Comparison of ENCODE assay signal across 18 cellular contexts in genomic region chr6:16496210-16496609, GRCh38.
DNase-seq lines count a peak whose midpoint lies in the region; FAIRE-seq and TF ChIP-seq lines count a peak whose summit lies in the region.
"Had no signal": no experiment of that assay in that cellular context is flagged by ENCODE, and none has a peak within 500 bp of the region (broad histone marks: within the 10 kb centered on the region; RNA-seq: fewer than 3 reads in every experiment).

No MANE protein-coding gene starts in this region.

- H3K27me3 ChIP-seq in DOHH2 (ENCODE audit: control insufficient read depth, low read length) (no peaks in the 10 kb centered on the region), bronchial epithelial cell (ENCODE audit: control insufficient read depth, insufficient read depth, low read length) (no peaks in the 10 kb centered on the region), neural cell (ENCODE audit: insufficient read depth, low read depth, low read length) (no peaks in the 10 kb centered on the region), H7 (ENCODE audit: control insufficient read depth, insufficient read depth, low read length) (no peaks in the 10 kb centered on the region)
- H3K27me3 ChIP-seq: cardiac muscle cell had no signal

- H3K9me3 Mint-ChIP-seq in HFFc6: no peaks in the 10 kb centered on the region
- H3K9me3 Mint-ChIP-seq: T-cell had no signal

- H3K36me3 ChIP-seq in DOHH2 (ENCODE audit: control insufficient read depth, low read length) (no peaks in the 10 kb centered on the region), bronchial epithelial cell (ENCODE audit: control insufficient read depth, insufficient read depth, low read length) (no peaks in the 10 kb centered on the region), neural cell (ENCODE audit: insufficient read depth, low read length) (no peaks in the 10 kb centered on the region), H7 (replicated peaks; ENCODE audit: control insufficient read depth, insufficient read depth, low read length) (no peaks in the 10 kb centered on the region)
- H3K36me3 ChIP-seq: cardiac muscle cell, thoracic aorta had no signal

- no peak overlapping the region for H3K4me3 Mint-ChIP-seq in HFFc6
- H3K4me3 Mint-ChIP-seq: naive B cell, T-cell had no signal

- H3K4me2 ChIP-seq in DOHH2 (ENCODE audit: low read length) (peak overlapping the region; percentile 22; the same call in 1 of the 2 replicates), neural cell (ENCODE audit: low read length) (no peak overlapping the region)

- peaks cover 7% of the 10 kb centered on the region; the same call in 1 of the 2 replicates for H3K36me3 Mint-ChIP-seq in HFFc6 (ENCODE audit: low read depth)
- H3K36me3 Mint-ChIP-seq: naive B cell had no signal

- peaks cover 40% of the 10 kb centered on the region for H3K4me1 Mint-ChIP-seq in HFFc6 (ENCODE audit: low read depth)

- DNase-seq in HFF-Myc (ENCODE audit: extremely low read depth, low read depth) (no peak), bronchial epithelial cell (ENCODE audit: low read depth) (peak; percentile 38), HFFc6 (no peak), GM19240 (ENCODE audit: insufficient read length, low spot score) (no peak), H7 (no peak)
- DNase-seq: effector CD8-positive, alpha-beta T cell; KBM-7; naive B cell; NCI-H2029 treated with DMSO at 0.1 percent for 48 hours; NCI-H446 treated with DMSO at 0.1 percent for 48 hours had no signal

- H4K20me1 ChIP-seq in DOHH2 (ENCODE audit: control insufficient read depth, insufficient read depth, low read depth, low read length) (no peaks in the 10 kb centered on the region), neural cell (ENCODE audit: insufficient read depth) (no peaks in the 10 kb centered on the region)

- 0 out of 2 replicates have a peak overlapping the region, but pooled peaks have one; percentile 19 for H3K27ac ChIP-seq in DOHH2 (ENCODE audit: low read depth, low read length)
- H3K27ac ChIP-seq in neural cell (ENCODE audit: low read length): peak overlapping the region; percentile 79
- H3K27ac ChIP-seq: HL-60 had no signal

- no peak overlapping the region for H3K4me3 ChIP-seq in DOHH2 (ENCODE audit: low read length)
- H3K4me3 ChIP-seq in HFF-Myc (replicated peaks; ENCODE audit: low read depth, low read length): no peak overlapping the region
- H3K4me3 ChIP-seq in bronchial epithelial cell (ENCODE audit: low read depth, low read length): no peak overlapping the region
- H3K4me3 ChIP-seq in neural cell (ENCODE audit: low read length): peak overlapping the region; percentile 29
- no peak overlapping the region for H3K4me3 ChIP-seq in H7 (ENCODE audit: insufficient read depth, low read depth, low read length)
- H3K4me3 ChIP-seq: cardiac muscle cell, lung had no signal

- no peak for TF ChIP-seq EP300 in neural cell (conservative IDR thresholded peaks at IDR 0.05; ENCODE audit: poor library complexity, severe bottlenecking)

- H3K27me3 Mint-ChIP-seq in HFFc6 (ENCODE audit: insufficient read depth): peaks cover 2% of the 10 kb centered on the region; the same call in 1 of the 2 replicates
- H3K27me3 Mint-ChIP-seq: naive B cell, T-cell had no signal

- no peak overlapping the region for H2AFZ ChIP-seq in neural cell (ENCODE audit: low read depth, low read length)

- peaks cover 9% of the 10 kb centered on the region; the same call in 1 of the 2 replicates for H3K79me2 ChIP-seq in DOHH2 (ENCODE audit: control insufficient read depth, low read length)
- no peaks in the 10 kb centered on the region for H3K79me2 ChIP-seq in neural cell (replicated peaks; ENCODE audit: insufficient read depth, low read length)

- peaks cover 67% of the 10 kb centered on the region for H3K4me1 ChIP-seq in DOHH2 (ENCODE audit: control insufficient read depth, low read length)

- no peak for TF ChIP-seq RAD21 in neural cell (conservative IDR thresholded peaks at IDR 0.05)

- peak overlapping the region; percentile 35 for H3K9ac ChIP-seq in neural cell (ENCODE audit: low read length)

- TF ChIP-seq CTCF in DOHH2 (IDR thresholded peaks at IDR 0.05; ENCODE audit: low read depth, low read length, poor library complexity, severe bottlenecking): no peak
- peak; percentile 6 for TF ChIP-seq CTCF in HFF-Myc (IDR thresholded peaks at IDR 0.05; ENCODE audit: low read depth, low read length, missing control alignments)
- TF ChIP-seq CTCF in bronchial epithelial cell (IDR thresholded peaks at IDR 0.05; ENCODE audit: insufficient read depth, low read length, severe bottlenecking): no peak
- TF ChIP-seq CTCF in neural cell (IDR thresholded peaks at IDR 0.05; ENCODE audit: poor library complexity, severe bottlenecking): no peak
- no peak for TF ChIP-seq CTCF in HFFc6 (IDR thresholded peaks at IDR 0.05)

- FAIRE-seq in bronchial epithelial cell (lab: Jason Lieb, UNC): no peak

- H3K9me2 ChIP-seq in DOHH2 (replicated peaks; ENCODE audit: control insufficient read depth, low read length) (no peaks in the 10 kb centered on the region), neural cell (ENCODE audit: insufficient read depth, low read length) (no peaks in the 10 kb centered on the region)

- H3K27ac Mint-ChIP-seq in HFFc6: no peak overlapping the region
- H3K27ac Mint-ChIP-seq: activated T-helper 2 cell treated with anti-CD3 and anti-CD28 coated beads, Interferon-gamma antibody, Interleukin-2, Interleukin-4, amounts not matched to agents 10 μg/mL and 5 μg/mL and 100 μg/mL, durations not matched to agents 14 hours and 24 hours and 36 hours; naive B cell; T-cell had no signal

- H3F3A ChIP-seq in DOHH2 (ENCODE audit: control insufficient read depth, insufficient read depth) (0 out of 2 replicates have a peak, but pooled peaks cover 5% of the 10 kb centered on the region), neural cell (ENCODE audit: insufficient read depth, low read length, poor library complexity, severe bottlenecking) (peaks cover 4% of the 10 kb centered on the region)

- no peaks in the 10 kb centered on the region for H3K9me3 ChIP-seq in DOHH2 (ENCODE audit: control insufficient read depth, insufficient read depth, low read length)
- no peaks in the 10 kb centered on the region for H3K9me3 ChIP-seq in neural cell (ENCODE audit: low read length)
- H3K9me3 ChIP-seq: thoracic aorta had no signal

TF ChIP-seq in neural cell, 6 proteins besides CTCF, POLR2A, EP300 and RAD21:
- no peak for TF ChIP-seq TAF1 (IDR thresholded peaks at IDR 0.05; ENCODE audit: low read depth)
- no peak for TF ChIP-seq SMC3 (conservative IDR thresholded peaks at IDR 0.05; ENCODE audit: poor library complexity)
- no peak for TF ChIP-seq POLR2AphosphoS5 (IDR thresholded peaks at IDR 0.05)
- TF ChIP-seq REST (IDR thresholded peaks at IDR 0.05; ENCODE audit: borderline replicate concordance): no peak
- no peak for TF ChIP-seq EZH2 (IDR thresholded peaks at IDR 0.05; ENCODE audit: borderline replicate concordance, insufficient read depth, low read length, poor library complexity, severe bottlenecking)
- no peak for TF ChIP-seq MXI1 (conservative IDR thresholded peaks at IDR 0.05; ENCODE audit: poor library complexity, severe bottlenecking)
